Comparison of ENCODE assay signal across 11 cellular contexts in the genomic region with DNA sequence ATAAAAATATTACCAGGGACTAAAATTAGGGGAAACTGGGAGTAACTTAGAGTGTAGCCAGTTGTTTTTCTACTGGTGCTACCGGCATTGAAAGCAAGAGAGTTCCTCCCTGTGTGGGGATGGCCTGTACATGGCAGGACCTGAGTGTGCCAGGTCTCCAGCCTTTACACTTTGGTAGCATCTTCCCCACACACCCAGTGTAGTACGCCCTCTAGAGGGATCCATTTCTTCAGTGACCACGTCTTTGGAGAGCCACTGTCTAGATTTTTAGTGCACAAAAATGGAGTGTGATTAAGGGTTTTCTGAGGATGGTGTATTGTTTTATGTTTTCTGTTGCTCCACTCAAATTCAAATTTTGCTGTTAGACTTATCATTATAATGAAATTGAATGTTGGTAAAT.
A peak's percentile ranks its signal among the peaks of the same experiment; 100 is the strongest.
DNase-seq lines count a peak whose midpoint lies in the region; ATAC-seq and TF ChIP-seq lines count a peak whose summit lies in the region.
"Had no signal": no experiment of that assay in that cellular context is flagged by ENCODE, and none has a peak within 500 bp of the region (broad histone marks: within the 10 kb centered on the region; RNA-seq: fewer than 3 reads in every experiment).

No MANE protein-coding gene starts in this region.

- H3K4me3 Mint-ChIP-seq in GM23338 = no peak overlapping the region

- CTCF ChIA-PET in BJ (lab: Yijun Ruan, JAX) = no interaction called here

- H3K27ac Mint-ChIP-seq in GM23338 = no peak overlapping the region

- H3K27ac ChIP-seq in GM23338 (ENCODE audit: low read depth) = no peak overlapping the region
- H3K27ac ChIP-seq in RWPE2 (ENCODE audit: poor library complexity, severe bottlenecking) = no peak overlapping the region
- H3K27ac ChIP-seq: vagina had no signal

- POLR2A ChIA-PET in BJ (lab: Charles Lee) = no interaction called here

- no peak overlapping the region for H2AFZ ChIP-seq in GM23338

- H3K9me3 ChIP-seq in RWPE2 (ENCODE audit: severe bottlenecking) = no peaks in the 10 kb centered on the region
- H3K9me3 ChIP-seq: vagina had no signal

- H3F3A ChIP-seq in GM23338 (replicated peaks; ENCODE audit: low read depth) = no peaks in the 10 kb centered on the region

- H3K4me1 ChIP-seq in GM23338 (ENCODE audit: insufficient read depth) (no peaks in the 10 kb centered on the region), RWPE2 (ENCODE audit: insufficient read depth, poor library complexity, severe bottlenecking) (no peaks in the 10 kb centered on the region)

- H3K9me2 ChIP-seq in GM23338 (ENCODE audit: insufficient read depth) = no peaks in the 10 kb centered on the region

- H3K36me3 ChIP-seq in BJ (ENCODE audit: control insufficient read depth, insufficient read depth, low read length) (no peaks in the 10 kb centered on the region), GM23338 (ENCODE audit: insufficient read depth) (no peaks in the 10 kb centered on the region), RWPE2 (ENCODE audit: low read depth) (no peaks in the 10 kb centered on the region)
- H3K36me3 ChIP-seq: vagina had no signal

- TF ChIP-seq CTCF in BJ (IDR thresholded peaks at IDR 0.05; ENCODE audit: insufficient read depth, low read depth, low read length) (peak; percentile 7; the same call in 1 of the 2 replicates), GM23338 (conservative IDR thresholded peaks at IDR 0.05; ENCODE audit: low read depth in 2 of 2) (peak; percentile 61 to 84), RWPE2 (IDR thresholded peaks at IDR 0.05; ENCODE audit: poor library complexity, severe bottlenecking) (peak; percentile 24), fibroblast of villous mesenchyme (IDR thresholded peaks at IDR 0.05; ENCODE audit: insufficient read depth, low read depth, low read length) (peak; percentile 49)

- ATAC-seq in GM23338 = peak; percentile 90
- ATAC-seq in RWPE2 (ENCODE audit: low read depth) = no peak
- ATAC-seq in GM21423 (IDR thresholded peaks at IDR 0.05; ENCODE audit: unreplicated experiment) = no peak
- no peak for ATAC-seq in GM19023 (IDR thresholded peaks at IDR 0.05; ENCODE audit: unreplicated experiment)
- no peak for ATAC-seq in GM19452 (IDR thresholded peaks at IDR 0.05; ENCODE audit: unreplicated experiment)

- H3K27me3 ChIP-seq in BJ (ENCODE audit: control insufficient read depth, insufficient read depth, low read length) = no peaks in the 10 kb centered on the region
- H3K27me3 ChIP-seq in GM23338 (ENCODE audit: insufficient read depth) = no peaks in the 10 kb centered on the region
- H3K27me3 ChIP-seq in RWPE2 (ENCODE audit: insufficient read depth, poor library complexity, severe bottlenecking) = no peaks in the 10 kb centered on the region
- H3K27me3 ChIP-seq: vagina had no signal

- peaks cover 2% of the 10 kb centered on the region; the same call in 2 of the 3 replicates for H3K4me1 Mint-ChIP-seq in GM23338

- no peak overlapping the region for H3K4me3 ChIP-seq in BJ (ENCODE audit: low read depth, low read length)
- no peak overlapping the region for H3K4me3 ChIP-seq in GM23338
- H3K4me3 ChIP-seq in RWPE2 (ENCODE audit: severe bottlenecking) = no peak overlapping the region
- no peak overlapping the region for H3K4me3 ChIP-seq in fibroblast of villous mesenchyme (ENCODE audit: low read depth, low read length)
- H3K4me3 ChIP-seq: vagina had no signal

- H3K36me3 Mint-ChIP-seq in GM23338 (ENCODE audit: low read depth) = peaks cover 4% of the 10 kb centered on the region; the same call in 1 of the 3 replicates

- no peaks in the 10 kb centered on the region for H3K79me2 ChIP-seq in GM23338 (replicated peaks; ENCODE audit: insufficient read depth)

- H4K20me1 ChIP-seq in GM23338 (replicated peaks; ENCODE audit: insufficient read depth) = no peaks in the 10 kb centered on the region

- no peak overlapping the region for H3K4me2 ChIP-seq in GM23338

- no peaks in the 10 kb centered on the region; the same call in 2 of the 3 replicates for H3K9me3 Mint-ChIP-seq in GM23338

- DNase-seq in BJ (ENCODE audit: low read depth) (no peak), GM23338 (ENCODE audit: low spot score) (peak; percentile 63), RWPE2 (ENCODE audit: low spot score) (no peak), fibroblast of villous mesenchyme (ENCODE audit: low read depth) (no peak), cerebellum (ENCODE audit: low spot score) (no peak)
- DNase-seq: activated CD4-positive, CD25-positive, alpha-beta regulatory T cell; NCI-H1694 had no signal

- no peaks in the 10 kb centered on the region for H3K27me3 Mint-ChIP-seq in GM23338 (ENCODE audit: insufficient read depth, low read depth, poor library complexity)

TF ChIP-seq in GM23338, 12 proteins besides CTCF, POLR2A, EP300 and RAD21 (continues in another document):
- TF ChIP-seq CREB1 (CRISPR knock-in tag; IDR thresholded peaks at IDR 0.05; ENCODE audit: low read depth) (no peak), JUNB (IDR thresholded peaks at IDR 0.05; ENCODE audit: unreplicated experiment) (no peak), STAT1 (IDR thresholded peaks at IDR 0.05; ENCODE audit: unreplicated experiment) (no peak), ZNF331 (CRISPR knock-in tag; IDR thresholded peaks at IDR 0.05; ENCODE audit: low read depth) (no peak), NANOG (IDR thresholded peaks at IDR 0.05; ENCODE audit: borderline replicate concordance) (no peak), POLR2AphosphoS5 (IDR thresholded peaks at IDR 0.05; ENCODE audit: low read depth) (no peak), EZH2phosphoT487 (IDR thresholded peaks at IDR 0.05; ENCODE audit: unreplicated experiment) (no peak), EZH2 (IDR thresholded peaks at IDR 0.05; ENCODE audit: low read depth, unreplicated experiment) (no peak), ZNF114 (CRISPR knock-in tag; IDR thresholded peaks at IDR 0.05) (no peak)
- TF ChIP-seq, protein P1, sequence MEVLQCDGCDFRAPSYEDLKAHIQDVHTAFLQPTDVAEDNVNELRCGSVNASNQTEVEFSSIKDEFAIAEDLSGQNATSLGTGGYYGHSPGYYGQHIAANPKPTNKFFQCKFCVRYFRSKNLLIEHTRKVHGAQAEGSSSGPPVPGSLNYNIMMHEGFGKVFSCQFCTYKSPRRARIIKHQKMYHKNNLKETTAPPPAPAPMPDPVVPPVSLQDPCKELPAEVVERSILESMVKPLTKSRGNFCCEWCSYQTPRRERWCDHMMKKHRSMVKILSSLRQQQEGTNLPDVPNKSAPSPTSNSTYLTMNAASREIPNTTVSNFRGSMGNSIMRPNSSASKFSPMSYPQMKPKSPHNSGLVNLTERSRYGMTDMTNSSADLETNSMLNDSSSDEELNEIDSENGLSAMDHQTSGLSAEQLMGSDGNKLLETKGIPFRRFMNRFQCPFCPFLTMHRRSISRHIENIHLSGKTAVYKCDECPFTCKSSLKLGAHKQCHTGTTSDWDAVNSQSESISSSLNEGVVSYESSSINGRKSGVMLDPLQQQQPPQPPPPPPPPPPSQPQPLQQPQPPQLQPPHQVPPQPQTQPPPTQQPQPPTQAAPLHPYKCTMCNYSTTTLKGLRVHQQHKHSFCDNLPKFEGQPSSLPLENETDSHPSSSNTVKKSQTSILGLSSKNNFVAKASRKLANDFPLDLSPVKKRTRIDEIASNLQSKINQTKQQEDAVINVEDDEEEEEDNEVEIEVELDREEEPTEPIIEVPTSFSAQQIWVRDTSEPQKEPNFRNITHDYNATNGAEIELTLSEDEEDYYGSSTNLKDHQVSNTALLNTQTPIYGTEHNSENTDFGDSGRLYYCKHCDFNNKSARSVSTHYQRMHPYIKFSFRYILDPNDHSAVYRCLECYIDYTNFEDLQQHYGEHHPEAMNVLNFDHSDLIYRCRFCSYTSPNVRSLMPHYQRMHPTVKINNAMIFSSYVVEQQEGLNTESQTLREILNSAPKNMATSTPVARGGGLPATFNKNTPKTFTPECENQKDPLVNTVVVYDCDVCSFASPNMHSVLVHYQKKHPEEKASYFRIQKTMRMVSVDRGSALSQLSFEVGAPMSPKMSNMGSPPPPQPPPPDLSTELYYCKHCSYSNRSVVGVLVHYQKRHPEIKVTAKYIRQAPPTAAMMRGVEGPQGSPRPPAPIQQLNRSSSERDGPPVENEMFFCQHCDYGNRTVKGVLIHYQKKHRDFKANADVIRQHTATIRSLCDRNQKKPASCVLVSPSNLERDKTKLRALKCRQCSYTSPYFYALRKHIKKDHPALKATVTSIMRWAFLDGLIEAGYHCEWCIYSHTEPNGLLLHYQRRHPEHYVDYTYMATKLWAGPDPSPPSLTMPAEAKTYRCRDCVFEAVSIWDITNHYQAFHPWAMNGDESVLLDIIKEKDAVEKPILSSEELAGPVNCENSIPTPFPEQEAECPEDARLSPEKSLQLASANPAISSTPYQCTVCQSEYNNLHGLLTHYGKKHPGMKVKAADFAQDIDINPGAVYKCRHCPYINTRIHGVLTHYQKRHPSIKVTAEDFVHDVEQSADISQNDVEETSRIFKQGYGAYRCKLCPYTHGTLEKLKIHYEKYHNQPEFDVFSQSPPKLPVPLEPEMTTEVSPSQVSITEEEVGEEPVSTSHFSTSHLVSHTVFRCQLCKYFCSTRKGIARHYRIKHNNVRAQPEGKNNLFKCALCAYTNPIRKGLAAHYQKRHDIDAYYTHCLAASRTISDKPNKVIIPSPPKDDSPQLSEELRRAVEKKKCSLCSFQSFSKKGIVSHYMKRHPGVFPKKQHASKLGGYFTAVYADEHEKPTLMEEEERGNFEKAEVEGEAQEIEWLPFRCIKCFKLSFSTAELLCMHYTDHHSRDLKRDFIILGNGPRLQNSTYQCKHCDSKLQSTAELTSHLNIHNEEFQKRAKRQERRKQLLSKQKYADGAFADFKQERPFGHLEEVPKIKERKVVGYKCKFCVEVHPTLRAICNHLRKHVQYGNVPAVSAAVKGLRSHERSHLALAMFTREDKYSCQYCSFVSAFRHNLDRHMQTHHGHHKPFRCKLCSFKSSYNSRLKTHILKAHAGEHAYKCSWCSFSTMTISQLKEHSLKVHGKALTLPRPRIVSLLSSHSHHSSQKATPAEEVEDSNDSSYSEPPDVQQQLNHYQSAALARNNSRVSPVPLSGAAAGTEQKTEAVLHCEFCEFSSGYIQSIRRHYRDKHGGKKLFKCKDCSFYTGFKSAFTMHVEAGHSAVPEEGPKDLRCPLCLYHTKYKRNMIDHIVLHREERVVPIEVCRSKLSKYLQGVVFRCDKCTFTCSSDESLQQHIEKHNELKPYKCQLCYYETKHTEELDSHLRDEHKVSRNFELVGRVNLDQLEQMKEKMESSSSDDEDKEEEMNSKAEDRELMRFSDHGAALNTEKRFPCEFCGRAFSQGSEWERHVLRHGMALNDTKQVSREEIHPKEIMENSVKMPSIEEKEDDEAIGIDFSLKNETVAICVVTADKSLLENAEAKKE (CRISPR knock-in tag; IDR thresholded peaks at IDR 0.05) = no peak
- TF ChIP-seq, protein P2, sequence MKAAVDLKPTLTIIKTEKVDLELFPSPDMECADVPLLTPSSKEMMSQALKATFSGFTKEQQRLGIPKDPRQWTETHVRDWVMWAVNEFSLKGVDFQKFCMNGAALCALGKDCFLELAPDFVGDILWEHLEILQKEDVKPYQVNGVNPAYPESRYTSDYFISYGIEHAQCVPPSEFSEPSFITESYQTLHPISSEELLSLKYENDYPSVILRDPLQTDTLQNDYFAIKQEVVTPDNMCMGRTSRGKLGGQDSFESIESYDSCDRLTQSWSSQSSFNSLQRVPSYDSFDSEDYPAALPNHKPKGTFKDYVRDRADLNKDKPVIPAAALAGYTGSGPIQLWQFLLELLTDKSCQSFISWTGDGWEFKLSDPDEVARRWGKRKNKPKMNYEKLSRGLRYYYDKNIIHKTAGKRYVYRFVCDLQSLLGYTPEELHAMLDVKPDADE (IDR thresholded peaks at IDR 0.05) = no peak

Comparison
In these comparisons a context has a peak if more than half of its experiments do, and no peak if none do; other contexts are left out.
1. CTCF ChIP-seq: peak in every context shown above with its lines; median percentile 72 in GM23338; 49 in fibroblast of villous mesenchyme; 24 in RWPE2; 7 in BJ.